In genomic region chr7:21076054-21076453, GRCh38 we compare ENCODE assay signal across 1 cellular context.
TF ChIP-seq lines count a peak whose summit lies in the region.

No MANE protein-coding gene starts in this region.

TF ChIP-seq in WTC11, 78 proteins besides CTCF, POLR2A, EP300 and RAD21 (continued from another document):
- TF ChIP-seq AFF4 (CRISPR knock-in tag; IDR thresholded peaks at IDR 0.05; ENCODE audit: borderline replicate concordance) = no peak
- no peak for TF ChIP-seq MXD4 (CRISPR knock-in tag; IDR thresholded peaks at IDR 0.05; ENCODE audit: borderline replicate concordance)
- TF ChIP-seq PREB (CRISPR knock-in tag; IDR thresholded peaks at IDR 0.05; ENCODE audit: borderline replicate concordance) = no peak
TF ChIP-seq in WTC11: peak in this region for 0.
